ENCODE assay signal across 10 cellular contexts in the genomic region with DNA sequence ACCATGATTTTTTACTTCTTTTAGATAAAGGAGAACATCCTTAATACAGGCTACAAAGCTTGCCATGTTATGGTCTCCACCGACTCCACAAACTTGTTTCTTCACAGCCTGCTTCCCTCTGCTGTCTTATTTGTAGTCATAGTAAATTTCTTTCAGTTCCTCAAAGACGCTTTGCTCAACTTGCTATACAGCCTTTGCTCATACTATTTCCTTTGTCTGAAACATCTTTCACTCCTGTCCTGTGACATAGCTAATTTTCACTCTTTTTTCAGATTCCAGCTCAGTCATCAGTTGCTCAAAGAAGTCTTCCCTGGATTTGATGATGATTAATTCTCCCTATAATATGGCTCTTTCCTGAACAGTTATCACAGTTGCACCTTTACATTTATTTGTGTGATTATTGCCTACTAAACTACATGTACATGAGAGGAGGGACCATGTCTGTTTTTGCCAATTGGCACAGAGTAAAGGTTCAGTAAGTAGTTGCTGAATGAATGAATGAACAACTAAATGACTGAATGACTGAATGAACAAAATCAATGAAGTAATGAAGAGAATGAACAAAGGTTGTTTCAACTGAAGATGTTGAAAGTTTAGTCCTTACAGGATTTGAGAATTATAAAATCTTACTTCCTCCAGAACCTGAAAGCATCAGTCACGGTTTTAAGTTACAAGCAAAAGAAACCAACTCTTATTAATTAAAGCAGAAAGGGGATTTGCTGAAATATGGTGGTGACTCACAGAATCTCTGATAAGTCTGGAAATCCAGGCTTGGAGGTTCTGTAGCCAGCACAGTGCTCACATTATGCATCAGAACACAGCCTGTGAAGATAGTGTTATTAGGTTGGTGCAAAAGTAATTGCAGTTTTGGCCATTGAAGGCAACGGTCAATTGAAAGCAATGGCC.
DNase-seq lines count a peak whose midpoint lies in the region; ATAC-seq and TF ChIP-seq lines count a peak whose summit lies in the region.
"Had no signal": no experiment of that assay in that cellular context is flagged by ENCODE, and none has a peak within 500 bp of the region (broad histone marks: within the 10 kb centered on the region; RNA-seq: fewer than 3 reads in every experiment).

No MANE protein-coding gene starts in this region.

- intact Hi-C loops in posterior vena cava (cut with DNase I), result no loop called here
- intact Hi-C loops in Right ventricle myocardium inferior (cut with DNase I), result no loop called here

- no peak overlapping the region for H3K4me3 ChIP-seq in fibroblast of mammary gland (ENCODE audit: control insufficient read depth, low read depth, low read length)
- H3K4me3 ChIP-seq: ascending aorta had no signal

- no peak for TF ChIP-seq CTCF in fibroblast of mammary gland (conservative IDR thresholded peaks at IDR 0.05; ENCODE audit: control insufficient read depth, insufficient read depth, low read depth, low read length)

- ATAC-seq in GM18519 (IDR thresholded peaks at IDR 0.05; ENCODE audit: low FRiP score, unreplicated experiment) (peak; percentile 96), GM21737 (IDR thresholded peaks at IDR 0.05; ENCODE audit: unreplicated experiment) (peak; percentile 93), HG03439 (IDR thresholded peaks at IDR 0.05; ENCODE audit: unreplicated experiment) (peak; percentile 89), Right ventricle myocardium inferior (no peak)

- DNase-seq in fibroblast of mammary gland (ENCODE audit: low read depth) (peak; percentile 6), superior temporal gyrus (ENCODE audit: extremely low spot score) (no peak), posterior vena cava (ENCODE audit: low spot score) (no peak), NCI-H748 (lab: John Stamatoyannopoulos, UW; ENCODE audit: unreplicated experiment) (no peak), Right ventricle myocardium inferior (ENCODE audit: missing footprints) (no peak)
- DNase-seq: NCI-H446 treated with DMSO at 0.1 percent for 48 hours had no signal
